Comparison of ENCODE assay signal across 8 cellular contexts in the genomic region with DNA sequence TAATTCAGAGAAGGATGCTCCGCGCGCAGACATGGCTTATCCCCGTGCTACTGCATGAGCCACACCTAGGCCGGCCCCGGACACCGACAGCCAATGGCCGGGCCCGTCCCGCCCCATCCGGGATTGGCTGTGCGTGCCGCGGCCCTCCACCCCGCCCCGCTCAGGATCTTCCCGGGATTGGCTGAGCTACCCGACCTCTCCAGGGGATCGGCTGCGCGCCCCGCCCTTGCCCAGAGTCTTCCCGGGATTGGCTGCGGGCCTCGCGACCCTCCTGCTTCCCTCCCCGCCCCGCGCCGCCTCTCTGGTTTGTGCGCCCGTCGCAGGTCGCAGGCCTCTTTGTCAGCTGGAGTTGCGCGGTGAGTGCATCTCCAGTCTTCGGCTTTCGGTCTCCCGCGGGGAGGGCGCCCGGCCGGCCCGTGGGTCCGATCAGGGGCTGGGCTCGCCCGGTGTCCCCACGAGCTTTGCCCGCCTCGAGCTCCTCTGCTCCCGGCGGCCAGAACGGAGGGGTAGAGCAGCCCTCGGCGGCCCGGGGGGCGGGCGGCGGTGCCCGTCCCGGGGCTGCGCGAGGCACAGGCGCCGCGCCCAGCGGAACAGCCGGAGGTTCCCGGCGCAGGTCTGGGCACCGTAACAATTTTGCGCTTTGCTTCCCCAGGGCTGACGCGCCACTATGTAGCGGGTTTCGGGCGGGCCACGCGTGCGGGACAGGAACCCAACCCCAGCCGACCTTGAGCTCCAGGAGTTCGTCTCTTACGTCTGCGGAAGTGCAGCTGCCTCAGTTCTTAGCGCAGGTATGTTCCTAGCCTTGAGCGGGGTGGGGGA. TPM values are rescaled to one million over a fixed set of nuclear protein-coding genes. Genes with fewer than 3 reads are reported as not detected.
A peak's percentile ranks its signal among the peaks of the same experiment; 100 is the strongest.
DNase-seq lines count a peak whose midpoint lies in the region; ATAC-seq and TF ChIP-seq lines count a peak whose summit lies in the region.

No MANE protein-coding gene starts in this region.

- POLR2A ChIA-PET in T-cell (lab: Charles Lee): interaction anchor here (0.6 to 2.2 kb wide), 12 partner anchors 8 to 1319 kb away, joined by 3 to 36 read pairs (median 3); no protein-coding TSS in a partner anchor

- CTCF ChIA-PET in T-cell (lab: Charles Lee): interaction anchor here (0.9 to 2.5 kb wide), 6 partner anchors 9 to 1520 kb away, joined by 3 to 23 read pairs (median 4); no protein-coding TSS in a partner anchor

- H3K27ac ChIP-seq in heart right ventricle (peak overlapping the region; percentile 91 to 100 (median 96)), upper lobe of right lung (peak overlapping the region; percentile 95)

- H3K36me3 ChIP-seq in heart right ventricle (peaks cover 0 to 39% (median 6%) of the 10 kb centered on the region in 9 donors), upper lobe of right lung (peaks cover 30% of the 10 kb centered on the region)

- intact Hi-C loops in heart right ventricle (cut with DNase I): loop anchor here in 8 of 10 donors (1.0 to 10.0 kb wide), 12 partner anchors 10 to 272 kb away; partner anchors contain the start of genes RASL11B (in 5 of the 8) and USP46 (in 4 of the 8)
- intact Hi-C loops in posterior vena cava (cut with DNase I): no loop called here
- intact Hi-C loops in upper lobe of right lung (cut with DNase I): no loop called here

- DNase-seq in GM13976 (ENCODE audit: low spot score) (peak; percentile 97), NCI-H1436 (lab: John Stamatoyannopoulos, UW) (peak; percentile 96), T-cell (peak; percentile 86 to 98 (median 93)), amniotic stem cell (lab: John Stamatoyannopoulos, UW) (peak; percentile 85), heart right ventricle (peak; percentile 98 to 99), posterior vena cava (ENCODE audit: low spot score) (peak; percentile 99), upper lobe of right lung (peak; percentile 99)

- H3K27me3 ChIP-seq in heart right ventricle (no peaks in the 10 kb centered on the region), upper lobe of right lung (no peaks in the 10 kb centered on the region)

- no peaks in the 10 kb centered on the region for H3K9me3 Mint-ChIP-seq in T-cell

- peaks cover 21% of the 10 kb centered on the region for H3K36me3 Mint-ChIP-seq in T-cell

- H3K4me1 ChIP-seq in heart right ventricle: peaks cover 0 to 41% (median 29%) of the 10 kb centered on the region in 9 donors
- peaks cover 21% of the 10 kb centered on the region for H3K4me1 ChIP-seq in upper lobe of right lung

- in situ Hi-C loops in GM13976 (cut with MboI; ENCODE audit: low sequenced_read_pairs, unreplicated experiment): no loop called here

- ATAC-seq in HG02840 (IDR thresholded peaks at IDR 0.05; ENCODE audit: low FRiP score, unreplicated experiment) (peak; percentile 93), T-cell (replicated peaks in 1 of 4) (peak; percentile 92 to 94 (median 93)), heart right ventricle (peak; percentile 98 to 100 (median 99)), upper lobe of right lung (peak; percentile 99)

- peak overlapping the region; percentile 77 to 97 (median 88) for H3K4me3 ChIP-seq in heart right ventricle
- H3K4me3 ChIP-seq in upper lobe of right lung: peak overlapping the region; percentile 78

- peak overlapping the region; percentile 91 to 93 for H3K27ac Mint-ChIP-seq in T-cell

- no peaks in the 10 kb centered on the region for H3K9me3 ChIP-seq in heart right ventricle
- H3K9me3 ChIP-seq in upper lobe of right lung: no peaks in the 10 kb centered on the region

- peaks cover 36 to 51% (median 51%) of the 10 kb centered on the region in 3 donors for H3K4me1 Mint-ChIP-seq in T-cell

- H3K4me3 Mint-ChIP-seq in T-cell: peak overlapping the region; percentile 86 to 91 (median 90)

- TF ChIP-seq CTCF in GM13976 (IDR thresholded peaks at IDR 0.05; ENCODE audit: borderline replicate concordance, control extremely low read depth, extremely low read depth, insufficient read depth, missing control alignments) (no peak), heart right ventricle (IDR thresholded peaks at IDR 0.05) (no peak), upper lobe of right lung (IDR thresholded peaks at IDR 0.05) (no peak)

- 0 to 1% methylated on average over 86 of the region's 86 CpGs for WGBS in heart right ventricle, 2 donors

- H3K27me3 Mint-ChIP-seq in T-cell: no peaks in the 10 kb centered on the region

RNA-seq across cellular contexts. Expression of gene ERVMER34-1, which starts 38.8 kb away (rescaled TPM):
- total RNA-seq in T-cell (not detected), heart right ventricle (10 to 100 TPM in 1 of 10 donors, 1 to 10 TPM in 9; 1.5 to 10.2 (median 4.1) TPM), posterior vena cava (under 1 TPM in 1 of 2 donors, not detected in 1; 0.14 TPM), upper lobe of right lung (1.0 TPM)
- 1 to 10 TPM; 1.3 to 2.6 TPM for polyA plus RNA-seq in heart right ventricle

RNA-seq across cellular contexts. Expression of gene USP46, which starts 53.3 kb away (rescaled TPM):
- 10 to 100 TPM in 4 of 5 donors, 1 to 10 TPM in 1; 8.0 to 16.3 (median 12.6) TPM for total RNA-seq in T-cell
- 100 to 1,000 TPM in 1 of 10 donors, 10 to 100 TPM in 9; 46.8 to 113 (median 74.8) TPM for total RNA-seq in heart right ventricle
- 10 to 100 TPM in 1 of 2 donors, 1 to 10 TPM in 1; 4.8 to 10.9 TPM for polyA plus RNA-seq in heart right ventricle
- total RNA-seq in posterior vena cava: 10 to 100 TPM; 17.1 to 18.3 TPM
- 15.4 TPM for total RNA-seq in upper lobe of right lung

Comparison
In these comparisons a context has a peak if more than half of its experiments do, and no peak if none do; other contexts are left out.
1. Peak in every context shown above with its lines: DNase-seq, ATAC-seq, H3K4me3 ChIP-seq and H3K27ac ChIP-seq.
2. intact Hi-C loops: an anchor here in heart right ventricle (1.0 to 10.0 kb wide); none called in posterior vena cava and upper lobe of right lung.